In genomic region chr1:17502326-17502778, GRCh38 we compare ENCODE assay signal across 8 cellular contexts. TPM values are rescaled to one million over a fixed set of nuclear protein-coding genes. Genes with fewer than 3 reads are reported as not detected.
DNase-seq lines count a peak whose midpoint lies in the region; ATAC-seq, FAIRE-seq and TF ChIP-seq lines count a peak whose summit lies in the region.

No MANE protein-coding gene starts in this region.

- H3K4me3 ChIP-seq in small intestine (ENCODE audit: low read depth in 1 of 2, low read length in 2 of 2), result no peak overlapping the region

- H3K27ac ChIP-seq in small intestine (ENCODE audit: low read depth in 1 of 2, low read length in 1 of 2), result no peak overlapping the region

- BruUV-seq in MCF 10A (replicated peaks; lab: Mats Ljungman, UMichigan), result no TSS peak

- no peaks in the 10 kb centered on the region for H3K27me3 ChIP-seq in small intestine (ENCODE audit: control insufficient read depth in 2 of 2, insufficient read depth in 2 of 2, low read length in 2 of 2)

- POLR2A ChIA-PET in MCF 10A (lab: Yijun Ruan, JAX), result interaction anchor here (0.9 to 1.5 kb wide), 2 partner anchors 11 to 62 kb away, joined by 3 read pairs; no protein-coding TSS in a partner anchor

- peaks cover 16% of the 10 kb centered on the region for H3K27me3 Mint-ChIP-seq in MCF 10A (ENCODE audit: insufficient read depth, unreplicated experiment)

- no peaks in the 10 kb centered on the region for H3K9me3 Mint-ChIP-seq in MCF 10A (ENCODE audit: unreplicated experiment)

- no peak overlapping the region for H3K4me3 Mint-ChIP-seq in MCF 10A (ENCODE audit: unreplicated experiment)

- H3K36me3 Mint-ChIP-seq in MCF 10A (ENCODE audit: insufficient read depth, unreplicated experiment), result no peaks in the 10 kb centered on the region

- H3K27ac Mint-ChIP-seq in MCF 10A (ENCODE audit: low read depth, unreplicated experiment), result no peak overlapping the region

- H3K4me1 ChIP-seq in small intestine (ENCODE audit: control insufficient read depth in 2 of 2, insufficient read depth in 1 of 2, low read depth in 1 of 2, low read length in 1 of 2), result peaks cover 2 to 3% of the 10 kb centered on the region in 2 donors

- no peak for ATAC-seq in HG02759 (IDR thresholded peaks at IDR 0.05; ENCODE audit: unreplicated experiment)

- DNase-seq in NCI-H2081 (lab: John Stamatoyannopoulos, UW) (peak; percentile 56 to 62), NCI-H2081 treated with DMSO at 0.1 percent for 48 hours (lab: John Stamatoyannopoulos, UW) (no peak), NCI-H1092 treated with DMSO at 0.1 percent for 48 hours (lab: John Stamatoyannopoulos, UW) (peak; percentile 84), SW480 (ENCODE audit: low spot score) (peak; percentile 59), MCF 10A (ENCODE audit: unreplicated experiment) (peak; percentile 74), inferior parietal cortex (ENCODE audit: extremely low spot score) (peak; percentile 77), small intestine (peak; percentile 80)

- WGBS in small intestine, 3 donors, result 1 to 4% (median 2%) methylated on average over 12 of the region's 12 CpGs

- FAIRE-seq in small intestine (lab: Jason Lieb, UNC), result no peak

- H3K36me3 ChIP-seq in small intestine (ENCODE audit: control insufficient read depth in 2 of 2, insufficient read depth in 2 of 2, low read length in 2 of 2), result no peaks in the 10 kb centered on the region

- H3K4me1 Mint-ChIP-seq in MCF 10A (ENCODE audit: insufficient read depth, unreplicated experiment), result peaks cover 5% of the 10 kb centered on the region

- peak; percentile 93 for TF ChIP-seq CTCF in MCF 10A (IDR thresholded peaks at IDR 0.05; ENCODE audit: unreplicated experiment)

- intact Hi-C loops in MCF 10A (cut with micrococcal nuclease), result loop anchor here (1.0 to 5.0 kb wide), 2 partner anchors 104 to 1080 kb away; no protein-coding TSS in a partner anchor

- H3K9me3 ChIP-seq in small intestine (ENCODE audit: control insufficient read depth, low read depth), result no peaks in the 10 kb centered on the region

- CTCF ChIA-PET in MCF 10A (lab: Yijun Ruan, JAX), result interaction anchor here (0.6 to 4.6 kb wide), 27 partner anchors 9 to 1082 kb away, joined by 3 to 72 read pairs (median 4); partner anchors contain the start of gene RCC2

RNA-seq across cellular contexts. Expression of gene ARHGEF10L, which starts 37.1 kb away (rescaled TPM):
- 5.0 and 12.2 TPM in 2 replicates for total RNA-seq in MCF 10A (2022)
- 10 to 100 TPM in 1 of 3 donors, 1 to 10 TPM in 2; 5.6 to 62.1 (median 7.8) TPM for polyA plus RNA-seq in small intestine
